Comparison of ENCODE assay signal across 10 cellular contexts in genomic region chrX:84453351-84454246, GRCh38.
"Had no signal": no experiment of that assay in that cellular context is flagged by ENCODE, and none has a peak within 500 bp of the region (broad histone marks: within the 10 kb centered on the region; RNA-seq: fewer than 3 reads in every experiment).

No MANE protein-coding gene starts in this region.

- DNase-seq: activated CD4-positive, alpha-beta T cell treated with anti-CD3 and anti-CD28 coated beads for 48 hours; activated naive CD4-positive, alpha-beta T cell treated with anti-CD3 and anti-CD28 coated beads, Interleukin-2, amount 10 ng/mL, durations not matched to agents 7 days and 5 days; adrenal gland; cerebellar nuclear complex; effector memory CD8-positive, alpha-beta T cell; occipital lobe; sigmoid colon; stimulated activated CD4-positive, alpha-beta T cell treated with anti-CD3 and anti-CD28 coated beads, Interleukin-12 subunit alpha, Interleukin-12 subunit beta, amount 100 ng/mL, for 4 hours; stimulated activated naive CD4-positive, alpha-beta T cell had no signal

- ATAC-seq: activated T-helper 17 cell treated with anti-CD3 and anti-CD28 coated beads, Interleukin-2, amount 50 U/mL, for 72 hours; effector memory CD8-positive, alpha-beta T cell had no signal
